Comparison of ENCODE assay signal across 8 cellular contexts in genomic region chr1:153465728-153466625, GRCh38. TPM values are rescaled to one million over a fixed set of nuclear protein-coding genes. Genes with fewer than 3 reads are reported as not detected.
DNase-seq lines count a peak whose midpoint lies in the region; ATAC-seq and TF ChIP-seq lines count a peak whose summit lies in the region.

No MANE protein-coding gene starts in this region.

- H3K27ac ChIP-seq in osteoblast (ENCODE audit: low read depth, low read length), result no peak overlapping the region
- no peak overlapping the region for H3K27ac ChIP-seq in upper lobe of right lung

- TF ChIP-seq CTCF in GM12875 (IDR thresholded peaks at IDR 0.05; ENCODE audit: borderline replicate concordance, insufficient read depth, low read depth, low read length), result peak; percentile 84
- TF ChIP-seq CTCF in fibroblast of pulmonary artery (IDR thresholded peaks at IDR 0.05; ENCODE audit: low read length, missing control alignments), result peak; percentile 66
- TF ChIP-seq CTCF in osteoblast (IDR thresholded peaks at IDR 0.05; ENCODE audit: extremely low read depth, low read depth, low read length), result peak; percentile 77
- peak; percentile 84 for TF ChIP-seq CTCF in upper lobe of right lung (IDR thresholded peaks at IDR 0.05)

- no peak overlapping the region for H2AFZ ChIP-seq in osteoblast (ENCODE audit: low read length)

- no peaks in the 10 kb centered on the region for H3K79me2 ChIP-seq in osteoblast (ENCODE audit: insufficient read depth, low read length)

- no peaks in the 10 kb centered on the region for H4K20me1 ChIP-seq in osteoblast (ENCODE audit: insufficient read depth, low read length)

- H3K9me3 ChIP-seq in osteoblast (ENCODE audit: low read depth, low read length) (no peaks in the 10 kb centered on the region), upper lobe of right lung (no peaks in the 10 kb centered on the region)

- intact Hi-C loops in upper lobe of right lung (cut with DNase I), result no loop called here

- ATAC-seq in upper lobe of right lung (peak; percentile 90), HG02840 (IDR thresholded peaks at IDR 0.05; ENCODE audit: low FRiP score, unreplicated experiment) (no peak), HG03139 (IDR thresholded peaks at IDR 0.05; ENCODE audit: unreplicated experiment) (no peak)

- DNase-seq in NCI-H69 (lab: John Stamatoyannopoulos, UW) (peak; percentile 39), activated T-cell treated with anti-CD3 and anti-CD28 coated beads for 1 hour (ENCODE audit: low read depth) (peak; percentile 57), fibroblast of pulmonary artery (ENCODE audit: low read depth) (peak; percentile 52), osteoblast (ENCODE audit: insufficient read length, low spot score, missing footprints) (peak; percentile 88), upper lobe of right lung (peak; percentile 80)

- no peak overlapping the region for H3K4me2 ChIP-seq in osteoblast (ENCODE audit: insufficient read depth, low read length)

- no peak overlapping the region for H3K4me3 ChIP-seq in GM12875 (ENCODE audit: low read depth, low read length)
- H3K4me3 ChIP-seq in fibroblast of pulmonary artery (replicated peaks; ENCODE audit: low read depth, low read length), result no peak overlapping the region
- H3K4me3 ChIP-seq in osteoblast (ENCODE audit: insufficient read depth, low read length), result no peak overlapping the region
- no peak overlapping the region for H3K4me3 ChIP-seq in upper lobe of right lung

- H3K27me3 ChIP-seq in osteoblast (ENCODE audit: insufficient read depth, low read length), result peaks cover 11% of the 10 kb centered on the region
- no peaks in the 10 kb centered on the region for H3K27me3 ChIP-seq in upper lobe of right lung

- H3K36me3 ChIP-seq in osteoblast (ENCODE audit: insufficient read depth, low read length) (no peaks in the 10 kb centered on the region), upper lobe of right lung (no peaks in the 10 kb centered on the region)

- H3K4me1 ChIP-seq in osteoblast (ENCODE audit: insufficient read depth, low read length) (peaks cover 20% of the 10 kb centered on the region), upper lobe of right lung (no peaks in the 10 kb centered on the region)

RNA-seq across cellular contexts. Expression of gene S100A7, which starts 5.5 kb away (rescaled TPM):
- total RNA-seq in osteoblast, result not detected in 2 replicates
- not detected for total RNA-seq in upper lobe of right lung

RNA-seq across cellular contexts. Expression of gene S100A7A, which starts 49.7 kb away (rescaled TPM):
- total RNA-seq in osteoblast (not detected in 2 replicates), upper lobe of right lung (not detected)
